In genomic region chr6:113968472-113968871, GRCh38 we compare ENCODE assay signal across 8 cellular contexts. TPM values are rescaled to one million over a fixed set of nuclear protein-coding genes. Genes with fewer than 3 reads are reported as not detected.
A peak's percentile ranks its signal among the peaks of the same experiment; 100 is the strongest.
DNase-seq lines count a peak whose midpoint lies in the region; ATAC-seq and TF ChIP-seq lines count a peak whose summit lies in the region.

No MANE protein-coding gene starts in this region.

- CTCF ChIA-PET in activated CD4-positive, alpha-beta T cell treated with anti-CD3 and anti-CD28 coated beads for 36 hours (lab: Charles Lee), result interaction anchor here (0.6 to 1.2 kb wide), 3 partner anchors 10 to 731 kb away, joined by 3 read pairs; no protein-coding TSS in a partner anchor
- CTCF ChIA-PET in RWPE1 (lab: Yijun Ruan, JAX), result interaction anchor here (0.6 to 0.8 kb wide), 3 partner anchors 10 to 617 kb away, joined by 3 read pairs; no protein-coding TSS in a partner anchor

- no peaks in the 10 kb centered on the region for H3K9me3 ChIP-seq in SU-DHL-6 (ENCODE audit: insufficient read depth, low read length)

- no peak overlapping the region for H3K27ac ChIP-seq in SU-DHL-6 (ENCODE audit: low read depth, low read length)
- no peak overlapping the region for H3K27ac ChIP-seq in RWPE1

- H3K79me2 ChIP-seq in SU-DHL-6 (ENCODE audit: insufficient read depth, low read length), result peaks cover 75% of the 10 kb centered on the region

- 0 out of 2 replicates have a peak overlapping the region, but pooled peaks have one; percentile 99 for H3K9ac ChIP-seq in SU-DHL-6 (ENCODE audit: low read length)

- peak overlapping the region; percentile 81 for H3K4me2 ChIP-seq in SU-DHL-6 (ENCODE audit: low read depth, low read length, poor library complexity, severe bottlenecking)

- H3K4me3 Mint-ChIP-seq in activated CD4-positive, alpha-beta T cell treated with anti-CD3 and anti-CD28 coated beads for 36 hours, result peak overlapping the region; percentile 94

- no peak for ATAC-seq in activated CD4-positive, alpha-beta T cell treated with anti-CD3 and anti-CD28 coated beads for 36 hours

- no peaks in the 10 kb centered on the region for H3K9me2 ChIP-seq in SU-DHL-6 (replicated peaks; ENCODE audit: insufficient read depth, low read length)

- H3F3A ChIP-seq in SU-DHL-6 (ENCODE audit: insufficient read depth), result no peaks in the 10 kb centered on the region

- H2AFZ ChIP-seq in SU-DHL-6 (ENCODE audit: low read depth, low read length, severe bottlenecking), result no peak overlapping the region

- H3K36me3 Mint-ChIP-seq in activated CD4-positive, alpha-beta T cell treated with anti-CD3 and anti-CD28 coated beads for 36 hours (ENCODE audit: low read depth), result peaks cover 8% of the 10 kb centered on the region

- H3K9me3 Mint-ChIP-seq in activated CD4-positive, alpha-beta T cell treated with anti-CD3 and anti-CD28 coated beads for 36 hours (ENCODE audit: low read depth), result no peaks in the 10 kb centered on the region

- POLR2A ChIA-PET in activated CD4-positive, alpha-beta T cell treated with anti-CD3 and anti-CD28 coated beads for 36 hours (lab: Charles Lee), result no interaction called here
- POLR2A ChIA-PET in RWPE1 (lab: Yijun Ruan, JAX; ENCODE audit: low non-redundant PET), result no interaction called here

- H3K27me3 Mint-ChIP-seq in activated CD4-positive, alpha-beta T cell treated with anti-CD3 and anti-CD28 coated beads for 36 hours, result no peaks in the 10 kb centered on the region

- peak overlapping the region; percentile 96 for H3K4me3 ChIP-seq in SU-DHL-6 (ENCODE audit: insufficient read depth, low read length, poor library complexity, severe bottlenecking)
- H3K4me3 ChIP-seq in fibroblast of the aortic adventitia (ENCODE audit: low read depth, low read length), result peak overlapping the region; percentile 15
- H3K4me3 ChIP-seq in skeletal muscle cell (ENCODE audit: low read depth, low read length), result peak overlapping the region; percentile 94

- intact Hi-C loops in activated CD4-positive, alpha-beta T cell treated with anti-CD3 and anti-CD28 coated beads for 36 hours (cut with DNase I, micrococcal nuclease), result no loop called here

- peaks cover 56% of the 10 kb centered on the region for H3K4me1 Mint-ChIP-seq in activated CD4-positive, alpha-beta T cell treated with anti-CD3 and anti-CD28 coated beads for 36 hours

- no peak for DNase-seq in activated CD4-positive, alpha-beta T cell treated with anti-CD3 and anti-CD28 coated beads for 36 hours
- DNase-seq in activated CD4-positive, alpha-beta T cell treated with anti-CD3 and anti-CD28 coated beads for 4 hours, result no peak
- DNase-seq in fibroblast of the aortic adventitia (ENCODE audit: low read depth) (no peak), skeletal muscle cell (ENCODE audit: low read depth) (no peak), RWPE1 (ENCODE audit: low spot score) (no peak), NCI-H2029 (lab: John Stamatoyannopoulos, UW) (no peak), NCI-H1092 (lab: John Stamatoyannopoulos, UW) (no peak)

- H3K36me3 ChIP-seq in SU-DHL-6 (ENCODE audit: low read length), result no peaks in the 10 kb centered on the region

- H3K27me3 ChIP-seq in SU-DHL-6 (ENCODE audit: low read length), result no peaks in the 10 kb centered on the region

- H4K20me1 ChIP-seq in SU-DHL-6 (ENCODE audit: low read depth, low read length), result peaks cover 37% of the 10 kb centered on the region

- peak overlapping the region; percentile 71 for H3K27ac Mint-ChIP-seq in activated CD4-positive, alpha-beta T cell treated with anti-CD3 and anti-CD28 coated beads for 36 hours

- TF ChIP-seq CTCF in SU-DHL-6 (IDR thresholded peaks at IDR 0.05; ENCODE audit: insufficient read depth, low read length, poor library complexity, severe bottlenecking) (no peak), fibroblast of the aortic adventitia (IDR thresholded peaks at IDR 0.05; ENCODE audit: insufficient read depth, low read length) (no peak), RWPE1 (conservative IDR thresholded peaks at IDR 0.05; ENCODE audit: low read depth) (no peak)

RNA-seq across cellular contexts. Expression of gene HDAC2, which starts 2.5 kb away (rescaled TPM):
- total RNA-seq in activated CD4-positive, alpha-beta T cell treated with anti-CD3 and anti-CD28 coated beads for 36 hours, result 100 to 1,000 TPM in 1 of 2 experiments, 10 to 100 TPM in 1; 96.0 to 101 TPM
- 77.1 and 176 TPM in 2 replicates for total RNA-seq in fibroblast of the aortic adventitia (ENCODE audit: low replicate concordance)

Comparison
In these comparisons a context has a peak if more than half of its experiments do, and no peak if none do; other contexts are left out.
1. H3K4me3 ChIP-seq: peak in every context shown above with its lines; median percentile 96 in SU-DHL-6; 94 in skeletal muscle cell; 15 in fibroblast of the aortic adventitia.